ENCODE assay signal across 10 cellular contexts in the genomic region with DNA sequence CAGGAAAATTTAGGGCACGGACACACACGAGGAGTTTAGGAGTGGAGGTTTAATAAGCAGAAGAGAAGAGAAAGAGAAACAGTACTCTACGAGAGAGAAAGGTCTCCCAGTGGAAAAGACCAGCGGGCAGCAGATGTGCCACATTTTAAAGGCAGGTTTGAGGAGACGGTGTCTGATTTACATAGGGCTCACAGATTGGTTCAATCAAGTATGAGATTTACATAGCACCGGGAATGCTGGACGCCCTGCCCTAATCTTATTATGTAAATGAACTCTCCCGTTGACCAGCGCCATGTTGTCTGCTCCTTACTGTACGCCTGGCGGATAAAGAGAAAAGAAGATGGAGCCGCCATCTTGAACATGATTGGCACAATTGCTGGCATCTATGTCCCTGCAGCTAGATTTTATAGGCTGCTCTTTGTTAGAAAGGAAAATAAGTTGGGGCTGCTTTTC. TPM values are rescaled to one million over a fixed set of nuclear protein-coding genes. Genes with fewer than 3 reads are reported as not detected.
A peak's percentile ranks its signal among the peaks of the same experiment; 100 is the strongest.
DNase-seq lines count a peak whose midpoint lies in the region; ATAC-seq, FAIRE-seq and TF ChIP-seq lines count a peak whose summit lies in the region.
"Had no signal": no experiment of that assay in that cellular context is flagged by ENCODE, and none has a peak within 500 bp of the region (broad histone marks: within the 10 kb centered on the region; RNA-seq: fewer than 3 reads in every experiment).

No MANE protein-coding gene starts in this region.

- in situ Hi-C loops in Panc1 (cut with HindIII; ENCODE audit: low pct_unique_long_range_greater_than_20kb, low sequenced_read_pairs) (no loop called here), mammary epithelial cell (cut with MboI; ENCODE audit: low sequenced_read_pairs in 2 of 2) (no loop called here)

- dilution Hi-C loops in mammary epithelial cell (cut with HindIII; ENCODE audit: low sequenced_read_pairs): no loop called here

- no peak for FAIRE-seq in urothelium cell line (lab: Jason Lieb, UNC)
- FAIRE-seq: H1 had no signal

- ATAC-seq in Panc1 (no peak), heart right ventricle (peak in 7 of 8 donors; percentile 44 to 78 (median 56))

- no peaks in the 10 kb centered on the region for H3K9me3 ChIP-seq in Panc1 (ENCODE audit: control insufficient read depth, insufficient read depth, low read depth, low read length)
- H3K9me3 ChIP-seq in heart right ventricle: no peaks in the 10 kb centered on the region
- H3K9me3 ChIP-seq in smooth muscle cell (replicated peaks; ENCODE audit: low read depth): no peaks in the 10 kb centered on the region
- no peaks in the 10 kb centered on the region for H3K9me3 ChIP-seq in mammary epithelial cell (replicated peaks; ENCODE audit: insufficient read depth, low read length)

- intact Hi-C loops in Panc1 (cut with micrococcal nuclease; ENCODE audit: unreplicated experiment): no loop called here
- intact Hi-C loops in heart right ventricle (cut with DNase I): loop anchor here in 2 of 10 donors (5.0 kb wide), 1 partner anchor 44 kb away; no protein-coding TSS in a partner anchor
- intact Hi-C loops in mammary epithelial cell (cut with micrococcal nuclease): no loop called here

- H3K27me3 ChIP-seq in Panc1 (ENCODE audit: control insufficient read depth, insufficient read depth, low read length): no peaks in the 10 kb centered on the region
- H3K27me3 ChIP-seq in heart right ventricle: no peaks in the 10 kb centered on the region
- no peaks in the 10 kb centered on the region for H3K27me3 ChIP-seq in smooth muscle cell (ENCODE audit: low read depth)
- no peaks in the 10 kb centered on the region for H3K27me3 ChIP-seq in mammary epithelial cell (ENCODE audit: insufficient read depth, low read length)
- H3K27me3 ChIP-seq: brain microvascular endothelial cell had no signal

- POLR2A ChIA-PET in Panc1 (lab: Charles Lee): no interaction called here

- DNase-seq in NCI-H1930 (lab: John Stamatoyannopoulos, UW) (peak; percentile 38 to 64), Panc1 (ENCODE audit: low read depth, low spot score) (no peak), heart right ventricle (peak in 1 of 2 donors; percentile 54), smooth muscle cell (lab: John Stamatoyannopoulos, UW; ENCODE audit: unreplicated experiment) (no peak), foreskin melanocyte (no peak), urothelium cell line (ENCODE audit: low spot score) (no peak), KG1 (lab: John Stamatoyannopoulos, UW) (no peak), mammary epithelial cell (no peak)
- DNase-seq: brain microvascular endothelial cell had no signal

- H3K9ac ChIP-seq in smooth muscle cell (ENCODE audit: low read depth) (no peak overlapping the region), mammary epithelial cell (ENCODE audit: insufficient read depth, low read length) (no peak overlapping the region)

- no TSS peak for BruUV-seq in Panc1 (replicated peaks; lab: Mats Ljungman, UMichigan)
- BruUV-seq in mammary epithelial cell (replicated peaks; lab: Mats Ljungman, UMichigan): no TSS peak

- CTCF ChIA-PET in Panc1 (lab: Charles Lee): no interaction called here
- CTCF ChIA-PET in mammary epithelial cell (lab: Charles Lee; ENCODE audit: low non-redundant PET): no interaction called here

- H3K27ac ChIP-seq in Panc1 (ENCODE audit: low read length) (peak overlapping the region; percentile 65; the same call in 1 of the 2 replicates), heart right ventricle (peak overlapping the region; percentile 71 to 90 (median 84)), smooth muscle cell (ENCODE audit: low read depth) (peak overlapping the region; percentile 95), mammary epithelial cell (ENCODE audit: insufficient read depth, low read depth, low read length) (no peak overlapping the region)

- H2AFZ ChIP-seq in smooth muscle cell (ENCODE audit: low read depth) (peak overlapping the region; percentile 87), mammary epithelial cell (ENCODE audit: low read depth, low read length) (no peak overlapping the region)

- H3K4me3 ChIP-seq in Panc1 (ENCODE audit: low read depth in 2 of 2, low read length in 2 of 2) (no peak overlapping the region), heart right ventricle (no peak overlapping the region), smooth muscle cell (no peak overlapping the region), mammary epithelial cell (replicated peaks in 1 of 3; ENCODE audit: insufficient read depth in 1 of 3, low read depth in 2 of 3, low read length in 3 of 3) (no peak overlapping the region)

- 47 to 57% methylated on average over 12 of the region's 12 CpGs for WGBS in heart right ventricle, 2 donors
- WGBS in smooth muscle cell (ENCODE audit: low lambda C conversion rate): 86% methylated on average over 12 of the region's 12 CpGs
- WGBS in mammary epithelial cell (ENCODE audit: low coverage, missing lambda C conversion rate): 68% methylated on average over 12 of the region's 12 CpGs

- no peak overlapping the region for H3K4me2 ChIP-seq in smooth muscle cell
- H3K4me2 ChIP-seq in mammary epithelial cell (ENCODE audit: insufficient read depth, low read depth, low read length): no peak overlapping the region

- no peak for TF ChIP-seq CTCF in Panc1 (IDR thresholded peaks at IDR 0.05)
- TF ChIP-seq CTCF in heart right ventricle (IDR thresholded peaks at IDR 0.05): no peak
- TF ChIP-seq CTCF in smooth muscle cell (IDR thresholded peaks at IDR 0.05; ENCODE audit: borderline replicate concordance, insufficient read depth, poor library complexity, severe bottlenecking): no peak
- TF ChIP-seq CTCF in mammary epithelial cell (conservative IDR thresholded peaks at IDR 0.05 in 1 of 2, IDR thresholded peaks at IDR 0.05 in 1 of 2; ENCODE audit: extremely low read depth in 1 of 2, insufficient read depth in 1 of 2, low read depth in 1 of 2, low read length in 2 of 2): no peak

- no peaks in the 10 kb centered on the region for H3K79me2 ChIP-seq in smooth muscle cell (ENCODE audit: low read depth)
- no peaks in the 10 kb centered on the region for H3K79me2 ChIP-seq in mammary epithelial cell (ENCODE audit: insufficient read depth, low read length)

- H3F3A ChIP-seq in smooth muscle cell (ENCODE audit: low read depth): peaks cover 21% of the 10 kb centered on the region

- H3K36me3 ChIP-seq in Panc1 (ENCODE audit: control insufficient read depth, insufficient read depth, low read length) (no peaks in the 10 kb centered on the region), heart right ventricle (no peaks in the 10 kb centered on the region), smooth muscle cell (ENCODE audit: low read depth) (no peaks in the 10 kb centered on the region), mammary epithelial cell (ENCODE audit: insufficient read depth, low read length) (no peaks in the 10 kb centered on the region)
- H3K36me3 ChIP-seq: brain microvascular endothelial cell had no signal

- peaks cover 20% of the 10 kb centered on the region for H3K4me1 ChIP-seq in Panc1 (ENCODE audit: control insufficient read depth, insufficient read depth, low read length)
- peaks cover 18 to 40% (median 30%) of the 10 kb centered on the region in 9 donors for H3K4me1 ChIP-seq in heart right ventricle
- peaks cover 19% of the 10 kb centered on the region for H3K4me1 ChIP-seq in smooth muscle cell (ENCODE audit: low read depth)
- H3K4me1 ChIP-seq in mammary epithelial cell (ENCODE audit: insufficient read depth, low read length): peaks cover 9% of the 10 kb centered on the region

- no peaks in the 10 kb centered on the region for H4K20me1 ChIP-seq in smooth muscle cell (ENCODE audit: low read depth)
- no peaks in the 10 kb centered on the region for H4K20me1 ChIP-seq in mammary epithelial cell (ENCODE audit: insufficient read depth, low read length)

RNA-seq across cellular contexts. Expression of a gene that starts 17.9 kb away (rescaled TPM):
- total RNA-seq in Panc1 (2021; ENCODE audit: unreplicated experiment) (99.4 TPM), heart right ventricle (10 to 100 TPM; 41.0 to 98.5 (median 58.7) TPM), smooth muscle cell (170 and 215 TPM in 2 replicates), mammary epithelial cell (10 to 100 TPM; 81.0 to 86.7 TPM)
- 121 TPM for polyA plus RNA-seq in Panc1 (2012; ENCODE audit: insufficient read length)
- polyA plus RNA-seq in heart right ventricle (10 to 100 TPM; 73.7 to 88.4 TPM), smooth muscle cell (207 and 223 TPM in 2 replicates), mammary epithelial cell (59.8 TPM)
- 117 TPM for polyA minus RNA-seq in mammary epithelial cell

Comparison
In these comparisons a context has a peak if more than half of its experiments do, and no peak if none do; other contexts are left out.
1. DNase-seq: peak in NCI-H1930 (2 of 2); none in Panc1 (single experiment), smooth muscle cell (single experiment), foreskin melanocyte (single experiment), urothelium cell line (single experiment), KG1 (single experiment) and mammary epithelial cell (single experiment).